ENCODE assay signal across 22 cellular contexts in the genomic region with DNA sequence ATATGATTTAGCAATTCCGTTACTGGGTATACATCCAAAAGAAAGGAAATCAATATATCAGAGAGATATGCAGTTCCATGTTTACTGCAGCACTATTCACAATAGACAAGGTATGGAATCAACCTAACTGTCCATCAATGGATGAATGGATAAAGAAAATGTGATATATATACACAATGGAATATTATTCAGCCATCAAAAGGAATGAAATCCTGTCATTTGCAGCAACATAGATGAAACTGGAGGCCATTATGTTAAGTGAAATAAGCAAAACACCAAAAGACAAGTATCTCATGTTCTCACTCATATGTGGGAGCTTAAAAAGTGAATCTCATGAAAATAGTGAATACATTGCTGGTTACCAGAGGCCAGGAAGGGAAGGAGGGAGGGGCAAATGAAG.
DNase-seq lines count a peak whose midpoint lies in the region; ATAC-seq, FAIRE-seq and TF ChIP-seq lines count a peak whose summit lies in the region.
"Had no signal": no experiment of that assay in that cellular context is flagged by ENCODE, and none has a peak within 500 bp of the region (broad histone marks: within the 10 kb centered on the region; RNA-seq: fewer than 3 reads in every experiment).

No MANE protein-coding gene starts in this region.

- H3K4me1 ChIP-seq in KMS-11 (ENCODE audit: low read depth, poor library complexity, severe bottlenecking): peaks cover 50% of the 10 kb centered on the region
- H3K4me1 ChIP-seq in GM12878 (ENCODE audit: control insufficient read depth, insufficient read depth, low read length): peaks cover 24% of the 10 kb centered on the region
- H3K4me1 ChIP-seq: BE2C, BLaER1 had no signal

- H3K9ac ChIP-seq in KMS-11 (no peak overlapping the region), GM12878 (ENCODE audit: control insufficient read depth, insufficient read depth, low read length) (no peak overlapping the region)
- H3K9ac ChIP-seq: BLaER1 had no signal

- H4K20me1 ChIP-seq in KMS-11 (ENCODE audit: insufficient read depth) (no peaks in the 10 kb centered on the region), GM12878 (ENCODE audit: control insufficient read depth, insufficient read depth) (no peaks in the 10 kb centered on the region)
- H4K20me1 ChIP-seq: BLaER1 had no signal

- no peak for FAIRE-seq in GM12878 (lab: Jason Lieb, UNC)
- FAIRE-seq: A204.1 had no signal

- POLR2A ChIA-PET in GM12878 (lab: Charles Lee): no interaction called here

- peaks cover 17% of the 10 kb centered on the region for H3K9me3 ChIP-seq in GM12878 (replicated peaks; ENCODE audit: control insufficient read depth, insufficient read depth, low read length)
- H3K9me3 ChIP-seq: BE2C had no signal

- H3K4me2 ChIP-seq in KMS-11 (peak overlapping the region; percentile 46; the same call in 1 of the 2 replicates), GM12878 (ENCODE audit: control insufficient read depth, insufficient read depth) (peak overlapping the region; percentile 85)
- H3K4me2 ChIP-seq: BLaER1 had no signal

- H3K79me2 ChIP-seq in KMS-11 (ENCODE audit: insufficient read depth, low read depth) (peaks cover 17% of the 10 kb centered on the region; the same call in 1 of the 2 replicates), GM12878 (ENCODE audit: control insufficient read depth, insufficient read depth, low read length) (peaks cover 22% of the 10 kb centered on the region)

- peak overlapping the region; percentile 48; the same call in 1 of the 2 replicates for H3K27ac ChIP-seq in KMS-11
- H3K27ac ChIP-seq in GM12878 (ENCODE audit: control insufficient read depth, insufficient read depth): no peak overlapping the region
- H3K27ac ChIP-seq: BLaER1 had no signal

- no peak for TF ChIP-seq EP300 in GM12878 (IDR thresholded peaks at IDR 0.05; ENCODE audit: borderline replicate concordance in 1 of 2, control insufficient read depth in 1 of 2, low read depth in 2 of 2, low read length in 2 of 2)

- TF ChIP-seq CTCF in KMS-11 (conservative IDR thresholded peaks at IDR 0.05; ENCODE audit: low read depth, low read length): no peak
- TF ChIP-seq CTCF in GM12878 (IDR thresholded peaks at IDR 0.05 in 2 of 3, conservative IDR thresholded peaks at IDR 0.05 in 1 of 3; ENCODE audit: control insufficient read depth in 2 of 3, extremely low read depth in 1 of 3, insufficient read depth in 1 of 3, low read depth in 3 of 3, low read length in 3 of 3): no peak

- ATAC-seq in GM21528 (IDR thresholded peaks at IDR 0.05; ENCODE audit: low FRiP score, unreplicated experiment) (peak; percentile 6), GM12878 (no peak), GM18505 (IDR thresholded peaks at IDR 0.05; ENCODE audit: unreplicated experiment) (no peak)

- SMC1A ChIA-PET in GM12878 (lab: Charles Lee; ENCODE audit: uncharacterized antibody, unreplicated experiment): interaction anchor here (1.1 kb wide), 1 partner anchor 191 kb away, joined by 3 read pairs; no protein-coding TSS in a partner anchor

- BruUV-seq in GM12878 (replicated peaks; lab: Mats Ljungman, UMichigan): no TSS peak

- H3K36me3 ChIP-seq in KMS-11 (ENCODE audit: insufficient read depth) (no peaks in the 10 kb centered on the region), GM12878 (ENCODE audit: control insufficient read depth in 2 of 2, insufficient read depth in 2 of 2, low read length in 1 of 2) (no peaks in the 10 kb centered on the region)
- H3K36me3 ChIP-seq: BE2C, BLaER1 had no signal

- 100% methylated on average over 1 of the region's 1 CpG for WGBS in GM12878 (ENCODE audit: insufficient coverage, insufficient replicate concordance, low lambda C conversion rate, missing lambda C conversion rate)

- no peak overlapping the region for H3K4me3 ChIP-seq in KMS-11 (IDR thresholded peaks at IDR 0.05; ENCODE audit: insufficient read depth, low read depth, low read length)
- H3K4me3 ChIP-seq in GM12878: no peak overlapping the region
- H3K4me3 ChIP-seq: BLaER1 had no signal

- TF ChIP-seq POLR2A in GM12878 (IDR thresholded peaks at IDR 0.05; ENCODE audit: low read depth, low read length): no peak
- TF ChIP-seq POLR2A in GM18505 (IDR thresholded peaks at IDR 0.05; ENCODE audit: borderline replicate concordance, extremely low read depth, insufficient read depth, insufficient read length): no peak

- in situ Hi-C loops in GM12878 (cut with MboI): no loop called here

- TF ChIP-seq RAD21 in GM12878 (IDR thresholded peaks at IDR 0.05; ENCODE audit: insufficient read depth, low read depth, low read length): no peak

- RAD21 ChIA-PET in GM12878 (lab: Charles Lee; ENCODE audit: unreplicated experiment): interaction anchor here (1.1 to 2.5 kb wide), 3 partner anchors 68 to 154 kb away, joined by 3 to 21 read pairs (median 7); no protein-coding TSS in a partner anchor

- intact Hi-C loops in GM12878 (cut with micrococcal nuclease; ENCODE audit: unreplicated experiment): loop anchor here (5.0 kb wide), 1 partner anchor 65 kb away; no protein-coding TSS in a partner anchor

- CTCF ChIA-PET in GM12878 (lab: Yijun Ruan, JAX): interaction anchor here (2.1 kb wide), 1 partner anchor 154 kb away, joined by 15 read pairs; no protein-coding TSS in a partner anchor

- H2AFZ ChIP-seq in KMS-11 (ENCODE audit: low read depth) (no peak overlapping the region), GM12878 (ENCODE audit: control insufficient read depth, low read depth, low read length) (no peak overlapping the region)

- no peaks in the 10 kb centered on the region for H3K27me3 ChIP-seq in KMS-11 (ENCODE audit: insufficient read depth, low read depth)
- no peaks in the 10 kb centered on the region for H3K27me3 ChIP-seq in GM12878 (replicated peaks in 1 of 2; ENCODE audit: control insufficient read depth in 2 of 2, insufficient read depth in 2 of 2, low read length in 1 of 2)
- H3K27me3 ChIP-seq: BE2C, BLaER1 had no signal

- DNase-seq in GM12878 (ENCODE audit: low read depth, low spot score) (no peak), RPMI8226 (no peak), epidermal melanocyte (ENCODE audit: insufficient read length, low spot score) (no peak), SIG-M5 (lab: John Stamatoyannopoulos, UW) (no peak)
- DNase-seq: 8988T; ACHN; BE2C; C1 segment of cervical spinal cord; CD4-positive, alpha-beta memory T cell; CD8-positive, alpha-beta memory T cell; COR-L47; DMS 273 treated with DMSO at 0.1 percent for 48 hours; DMS153; DMS53; DMS79; EL; GDM1 had no signal

TF ChIP-seq in GM12878, 131 proteins besides CTCF, POLR2A, EP300 and RAD21 (continues in another document):
- TF ChIP-seq, protein P1, sequence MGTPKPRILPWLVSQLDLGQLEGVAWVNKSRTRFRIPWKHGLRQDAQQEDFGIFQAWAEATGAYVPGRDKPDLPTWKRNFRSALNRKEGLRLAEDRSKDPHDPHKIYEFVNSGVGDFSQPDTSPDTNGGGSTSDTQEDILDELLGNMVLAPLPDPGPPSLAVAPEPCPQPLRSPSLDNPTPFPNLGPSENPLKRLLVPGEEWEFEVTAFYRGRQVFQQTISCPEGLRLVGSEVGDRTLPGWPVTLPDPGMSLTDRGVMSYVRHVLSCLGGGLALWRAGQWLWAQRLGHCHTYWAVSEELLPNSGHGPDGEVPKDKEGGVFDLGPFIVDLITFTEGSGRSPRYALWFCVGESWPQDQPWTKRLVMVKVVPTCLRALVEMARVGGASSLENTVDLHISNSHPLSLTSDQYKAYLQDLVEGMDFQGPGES (IDR thresholded peaks at IDR 0.05): no peak
- TF ChIP-seq, protein P2, sequence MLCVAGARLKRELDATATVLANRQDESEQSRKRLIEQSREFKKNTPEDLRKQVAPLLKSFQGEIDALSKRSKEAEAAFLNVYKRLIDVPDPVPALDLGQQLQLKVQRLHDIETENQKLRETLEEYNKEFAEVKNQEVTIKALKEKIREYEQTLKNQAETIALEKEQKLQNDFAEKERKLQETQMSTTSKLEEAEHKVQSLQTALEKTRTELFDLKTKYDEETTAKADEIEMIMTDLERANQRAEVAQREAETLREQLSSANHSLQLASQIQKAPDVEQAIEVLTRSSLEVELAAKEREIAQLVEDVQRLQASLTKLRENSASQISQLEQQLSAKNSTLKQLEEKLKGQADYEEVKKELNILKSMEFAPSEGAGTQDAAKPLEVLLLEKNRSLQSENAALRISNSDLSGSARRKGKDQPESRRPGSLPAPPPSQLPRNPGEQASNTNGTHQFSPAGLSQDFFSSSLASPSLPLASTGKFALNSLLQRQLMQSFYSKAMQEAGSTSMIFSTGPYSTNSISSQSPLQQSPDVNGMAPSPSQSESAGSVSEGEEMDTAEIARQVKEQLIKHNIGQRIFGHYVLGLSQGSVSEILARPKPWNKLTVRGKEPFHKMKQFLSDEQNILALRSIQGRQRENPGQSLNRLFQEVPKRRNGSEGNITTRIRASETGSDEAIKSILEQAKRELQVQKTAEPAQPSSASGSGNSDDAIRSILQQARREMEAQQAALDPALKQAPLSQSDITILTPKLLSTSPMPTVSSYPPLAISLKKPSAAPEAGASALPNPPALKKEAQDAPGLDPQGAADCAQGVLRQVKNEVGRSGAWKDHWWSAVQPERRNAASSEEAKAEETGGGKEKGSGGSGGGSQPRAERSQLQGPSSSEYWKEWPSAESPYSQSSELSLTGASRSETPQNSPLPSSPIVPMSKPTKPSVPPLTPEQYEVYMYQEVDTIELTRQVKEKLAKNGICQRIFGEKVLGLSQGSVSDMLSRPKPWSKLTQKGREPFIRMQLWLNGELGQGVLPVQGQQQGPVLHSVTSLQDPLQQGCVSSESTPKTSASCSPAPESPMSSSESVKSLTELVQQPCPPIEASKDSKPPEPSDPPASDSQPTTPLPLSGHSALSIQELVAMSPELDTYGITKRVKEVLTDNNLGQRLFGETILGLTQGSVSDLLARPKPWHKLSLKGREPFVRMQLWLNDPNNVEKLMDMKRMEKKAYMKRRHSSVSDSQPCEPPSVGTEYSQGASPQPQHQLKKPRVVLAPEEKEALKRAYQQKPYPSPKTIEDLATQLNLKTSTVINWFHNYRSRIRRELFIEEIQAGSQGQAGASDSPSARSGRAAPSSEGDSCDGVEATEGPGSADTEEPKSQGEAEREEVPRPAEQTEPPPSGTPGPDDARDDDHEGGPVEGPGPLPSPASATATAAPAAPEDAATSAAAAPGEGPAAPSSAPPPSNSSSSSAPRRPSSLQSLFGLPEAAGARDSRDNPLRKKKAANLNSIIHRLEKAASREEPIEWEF (IDR thresholded peaks at IDR 0.05; ENCODE audit: insufficient replicate concordance, low read depth, low read length): no peak
- TF ChIP-seq FOXK2 (IDR thresholded peaks at IDR 0.05): no peak
- no peak for TF ChIP-seq KDM1A (IDR thresholded peaks at IDR 0.05; ENCODE audit: borderline replicate concordance)
